Comparison of ENCODE assay signal across 10 cellular contexts in the genomic region with DNA sequence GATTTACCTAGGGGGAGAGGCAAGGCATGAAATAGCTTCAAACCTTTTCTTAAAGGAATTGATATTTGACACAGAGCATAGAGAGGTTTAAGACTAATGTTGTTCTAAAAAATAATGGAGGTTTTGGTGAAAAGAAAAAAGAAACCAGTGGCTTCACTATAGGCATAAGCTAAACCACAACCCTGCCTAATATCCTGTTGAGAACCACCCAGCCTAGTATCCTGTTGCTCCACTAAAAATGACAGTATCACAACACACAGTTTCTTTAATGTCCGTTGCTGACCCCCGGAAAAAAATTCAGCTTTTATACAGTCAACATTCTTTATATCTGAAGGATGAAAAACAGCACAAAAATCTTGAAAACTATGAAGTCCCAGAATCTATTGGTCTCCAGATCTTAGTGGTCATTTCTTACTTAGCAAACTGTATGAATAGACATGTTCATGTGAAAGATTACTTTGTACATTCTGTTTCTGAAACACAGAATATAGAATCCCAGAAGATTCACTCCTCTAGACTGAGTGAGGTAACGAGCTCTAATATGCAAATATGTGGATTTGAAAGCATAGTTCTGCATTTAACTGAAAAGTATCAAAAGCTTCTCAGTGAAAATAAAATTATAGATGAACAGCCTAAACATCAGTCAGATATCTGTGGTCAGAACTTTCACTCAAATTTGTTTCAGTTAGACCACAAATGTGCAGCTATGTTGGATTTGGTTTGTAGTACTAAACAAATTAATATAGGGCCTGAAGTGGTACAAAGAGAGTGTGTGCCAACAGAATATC. TPM values are rescaled to one million over a fixed set of nuclear protein-coding genes. Genes with fewer than 3 reads are reported as not detected.
DNase-seq lines count a peak whose midpoint lies in the region; ATAC-seq and TF ChIP-seq lines count a peak whose summit lies in the region.
"Had no signal": no experiment of that assay in that cellular context is flagged by ENCODE, and none has a peak within 500 bp of the region (broad histone marks: within the 10 kb centered on the region; RNA-seq: fewer than 3 reads in every experiment).

No MANE protein-coding gene starts in this region.

- peaks cover 7% of the 10 kb centered on the region for H3K36me3 Mint-ChIP-seq in progenitor cell of endocrine pancreas (ENCODE audit: insufficient read depth)

- peaks cover 0 to 6% of the 10 kb centered on the region in 2 donors for H3K36me3 ChIP-seq in aorta (ENCODE audit: control insufficient read depth in 1 of 2, insufficient read depth in 2 of 2, low read length in 1 of 2)

- no peaks in the 10 kb centered on the region for H3K27me3 ChIP-seq in aorta (ENCODE audit: control insufficient read depth in 1 of 2, insufficient read depth in 2 of 2, low read length in 1 of 2)

- intact Hi-C loops in aorta (cut with DNase I) = no loop called here

- TF ChIP-seq CTCF in progenitor cell of endocrine pancreas (IDR thresholded peaks at IDR 0.05; ENCODE audit: unreplicated experiment) = no peak

- H3K27ac Mint-ChIP-seq in progenitor cell of endocrine pancreas = no peak overlapping the region

- no peaks in the 10 kb centered on the region for H3K9me3 Mint-ChIP-seq in progenitor cell of endocrine pancreas (ENCODE audit: low read depth)

- H3K4me3 Mint-ChIP-seq in progenitor cell of endocrine pancreas (ENCODE audit: low read depth) = no peak overlapping the region

- H3K4me3 ChIP-seq in aorta (ENCODE audit: low read length in 2 of 2) = no peak overlapping the region
- H3K4me3 ChIP-seq: skin epidermis had no signal

- no peaks in the 10 kb centered on the region for H3K27me3 Mint-ChIP-seq in progenitor cell of endocrine pancreas

- WGBS in aorta, 2 donors = 84 to 89% methylated on average over 3 of the region's 3 CpGs

- H3K27ac ChIP-seq in aorta (ENCODE audit: low read depth in 1 of 2, low read length in 2 of 2) = no peak overlapping the region

- H3K4me1 ChIP-seq in aorta (ENCODE audit: control insufficient read depth in 1 of 2, insufficient read depth in 2 of 2, low read length in 2 of 2) = no peaks in the 10 kb centered on the region

- DNase-seq in central memory CD4-positive, alpha-beta T cell = peak; percentile 31
- DNase-seq in A172 (ENCODE audit: low spot score) (no peak), progenitor cell of endocrine pancreas (ENCODE audit: low spot score, unreplicated experiment) (no peak), cortex of kidney (lab: John Stamatoyannopoulos, UW) (no peak), aorta (no peak)
- DNase-seq: MM.1S had no signal

- H3K9me3 ChIP-seq in aorta (ENCODE audit: control insufficient read depth, low read length) = no peaks in the 10 kb centered on the region

- ATAC-seq in GM18511 (IDR thresholded peaks at IDR 0.05; ENCODE audit: unreplicated experiment) (peak; percentile 88), GM21390 (IDR thresholded peaks at IDR 0.05; ENCODE audit: unreplicated experiment) (peak; percentile 81), HG03280 (IDR thresholded peaks at IDR 0.05; ENCODE audit: unreplicated experiment) (peak; percentile 75), aorta (ENCODE audit: low FRiP score) (no peak)

- peaks cover 8% of the 10 kb centered on the region for H3K4me1 Mint-ChIP-seq in progenitor cell of endocrine pancreas (ENCODE audit: low read depth)

RNA-seq across cellular contexts. Expression of gene GALC, which starts 40.5 kb away (rescaled TPM):
- total RNA-seq in A172 (2014; rRNA removed; shearing (Covaris generic)) = not detected in 2 replicates
- total RNA-seq in progenitor cell of endocrine pancreas (43.0 and 44.0 TPM in 2 replicates), aorta (10 to 100 TPM; 22.5 to 26.6 TPM)
- polyA plus RNA-seq in aorta = 10 to 100 TPM in 1 of 2 donors, 1 to 10 TPM in 1; 7.1 to 10.9 TPM

RNA-seq across cellular contexts. Expression of gene GPR65, which starts 52.4 kb away (rescaled TPM):
- total RNA-seq in A172 (2014; rRNA removed; shearing (Covaris generic)) = not detected in 2 replicates
- total RNA-seq in progenitor cell of endocrine pancreas (not detected in 2 replicates), aorta (1 to 10 TPM; 2.8 to 3.9 TPM)
- polyA plus RNA-seq in aorta = 1 to 10 TPM in 1 of 2 donors, under 1 TPM in 1; 0.28 to 1.9 TPM

Comparison
In these comparisons a context has a peak if more than half of its experiments do, and no peak if none do; other contexts are left out.
1. RNA of gene GALC, which starts 40.5 kb away (total RNA-seq): 43.0 to 44.0 TPM in progenitor cell of endocrine pancreas and 22.5 to 26.6 TPM in aorta; not detected in A172; every median in the first group is over 10 times any median in the second.